18 cellular contexts compared by ENCODE assay signal in the genomic region with DNA sequence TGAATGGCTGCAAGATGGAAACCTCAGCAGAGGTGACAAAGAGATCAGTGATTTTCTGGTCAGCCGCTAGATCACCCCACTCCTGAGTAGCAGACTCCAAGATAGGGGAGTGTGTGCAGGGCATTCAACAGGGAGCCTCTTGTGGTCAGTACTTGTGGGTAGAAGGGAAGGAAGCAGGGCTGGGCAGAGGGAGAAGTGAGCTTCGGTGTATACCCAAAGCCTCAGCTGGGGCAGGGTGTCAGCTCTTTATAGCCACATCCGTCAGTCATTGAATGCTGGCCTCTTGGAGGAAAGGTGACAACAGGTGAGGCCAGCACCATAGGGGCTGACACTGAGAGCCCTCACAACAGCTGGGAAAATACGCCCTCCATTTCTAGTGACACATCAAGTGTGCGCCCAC. TPM values are rescaled to one million over a fixed set of nuclear protein-coding genes. Genes with fewer than 3 reads are reported as not detected.
DNase-seq lines count a peak whose midpoint lies in the region; ATAC-seq and TF ChIP-seq lines count a peak whose summit lies in the region.
"Had no signal": no experiment of that assay in that cellular context is flagged by ENCODE, and none has a peak within 500 bp of the region (broad histone marks: within the 10 kb centered on the region; RNA-seq: fewer than 3 reads in every experiment).

No MANE protein-coding gene starts in this region.

- H3K27ac Mint-ChIP-seq in memory B cell, result peak overlapping the region; percentile 64
- H3K27ac Mint-ChIP-seq: activated CD4-positive, alpha-beta T cell treated with anti-CD3 and anti-CD28 coated beads for 36 hours had no signal

- BruUV-seq in PC-9 (replicated peaks; lab: Mats Ljungman, UMichigan), result no TSS peak

- H3K4me1 Mint-ChIP-seq in memory B cell, result peaks cover 39% of the 10 kb centered on the region

- no peak overlapping the region for H2AFZ ChIP-seq in PC-9

- intact Hi-C loops in PC-9 (cut with micrococcal nuclease; ENCODE audit: unreplicated experiment), result no loop called here

- H3K36me3 ChIP-seq in H7 (replicated peaks; ENCODE audit: control insufficient read depth, insufficient read depth, low read length) (no peaks in the 10 kb centered on the region), PC-9 (ENCODE audit: low read depth) (no peaks in the 10 kb centered on the region)
- H3K36me3 ChIP-seq: brain microvascular endothelial cell, prostate gland had no signal

- TF ChIP-seq POLR2A in GM18505 (IDR thresholded peaks at IDR 0.05; ENCODE audit: borderline replicate concordance, extremely low read depth, insufficient read depth, insufficient read length), result no peak

- POLR2A ChIA-PET in PC-9 (lab: Charles Lee; ENCODE audit: unreplicated experiment), result interaction anchor here (0.5 to 0.6 kb wide), 2 partner anchors 15 to 259 kb away, joined by 6 to 7 read pairs; no protein-coding TSS in a partner anchor

- no peaks in the 10 kb centered on the region for H3K9me2 ChIP-seq in PC-9 (ENCODE audit: insufficient read depth)

- no peak for TF ChIP-seq CTCF in PC-9 (conservative IDR thresholded peaks at IDR 0.05)

- CTCF ChIA-PET in PC-9 (lab: Charles Lee), result interaction anchor here (1.1 kb wide), 1 partner anchor 70 kb away, joined by 4 read pairs; no protein-coding TSS in a partner anchor

- H3K27me3 ChIP-seq in H7 (ENCODE audit: control insufficient read depth, insufficient read depth, low read length), result no peaks in the 10 kb centered on the region
- H3K27me3 ChIP-seq in PC-9 (ENCODE audit: insufficient read depth, low read depth), result no peaks in the 10 kb centered on the region
- H3K27me3 ChIP-seq: brain microvascular endothelial cell had no signal

- no peak overlapping the region for H3K4me3 Mint-ChIP-seq in memory B cell
- H3K4me3 Mint-ChIP-seq: activated CD4-positive, alpha-beta T cell treated with anti-CD3 and anti-CD28 coated beads for 36 hours had no signal

- no peaks in the 10 kb centered on the region for H3K9me3 ChIP-seq in PC-9 (ENCODE audit: insufficient read depth, low read depth)
- H3K9me3 ChIP-seq: prostate gland had no signal

- no peaks in the 10 kb centered on the region for H3K36me3 Mint-ChIP-seq in memory B cell

- H3K4me1 ChIP-seq in PC-9 (replicated peaks; ENCODE audit: insufficient read depth), result peaks cover 26% of the 10 kb centered on the region

- ATAC-seq in memory B cell (ENCODE audit: low read depth), result no peak
- no peak for ATAC-seq in GM18505 (IDR thresholded peaks at IDR 0.05; ENCODE audit: unreplicated experiment)
- ATAC-seq in HG03432 (IDR thresholded peaks at IDR 0.05; ENCODE audit: unreplicated experiment), result no peak
- ATAC-seq: activated CD4-positive, alpha-beta T cell treated with anti-CD3 and anti-CD28 coated beads for 36 hours; K562 had no signal

- H3K9me3 Mint-ChIP-seq in memory B cell, result no peaks in the 10 kb centered on the region

- H3K27me3 Mint-ChIP-seq in memory B cell, result no peaks in the 10 kb centered on the region
- H3K27me3 Mint-ChIP-seq: activated CD4-positive, alpha-beta T cell treated with anti-CD3 and anti-CD28 coated beads for 36 hours had no signal

- no peak overlapping the region for H3K4me2 ChIP-seq in PC-9

- H4K20me1 ChIP-seq in PC-9 (ENCODE audit: insufficient read depth), result no peaks in the 10 kb centered on the region

- no peak overlapping the region for H3K4me3 ChIP-seq in H7 (ENCODE audit: insufficient read depth, low read depth, low read length)
- no peak overlapping the region for H3K4me3 ChIP-seq in PC-9
- H3K4me3 ChIP-seq: K562, prostate gland had no signal

- no peak overlapping the region for H3K27ac ChIP-seq in PC-9
- H3K27ac ChIP-seq: brain microvascular endothelial cell, prostate gland had no signal

- H3K79me2 ChIP-seq in PC-9 (ENCODE audit: low read depth), result no peaks in the 10 kb centered on the region

- DNase-seq in Ammon's horn (ENCODE audit: low spot score) (peak; percentile 55), H7 (peak; percentile 18), RPMI8226 (peak; percentile 43), memory B cell (ENCODE audit: low spot score in 2 of 2) (no peak), iPS-NIHi7 (ENCODE audit: extremely low spot score) (no peak), PC-9 (no peak)
- DNase-seq: activated CD4-positive, alpha-beta T cell treated with anti-CD3 and anti-CD28 coated beads for 36 hours; brain microvascular endothelial cell; DMS153; NCI-H187 treated with DMSO at 0.1 percent for 48 hours; NCI-H82; stimulated activated CD8-positive, alpha-beta memory T cell treated with anti-CD3 and anti-CD28 coated beads, Interleukin-4, amount 100 ng/mL, for 48 hours had no signal

- H3F3A ChIP-seq in PC-9 (ENCODE audit: insufficient read depth, low read depth), result peaks cover 9% of the 10 kb centered on the region; the same call in 1 of the 2 replicates

RNA-seq across cellular contexts. Expression of gene SLC12A3, which starts 2.2 kb away (rescaled TPM):
- not detected in 2 replicates for total RNA-seq in H7 (2014; rRNA removed; shearing (Covaris generic))
- total RNA-seq in PC-9 (2021), result 0.26 and 0.70 TPM in 2 replicates
- total RNA-seq: activated CD4-positive, alpha-beta T cell treated with anti-CD3 and anti-CD28 coated beads for 36 hours; fibroblast of villous mesenchyme; K562; ureter had no signal

Comparison
In these comparisons a context has a peak if more than half of its experiments do, and no peak if none do; other contexts are left out.
1. DNase-seq: peak in Ammon's horn (single experiment), H7 (single experiment) and RPMI8226 (single experiment); none in memory B cell (0 of 2), iPS-NIHi7 (single experiment) and PC-9 (0 of 2).